ENCODE assay signal across 12 cellular contexts in the genomic region with DNA sequence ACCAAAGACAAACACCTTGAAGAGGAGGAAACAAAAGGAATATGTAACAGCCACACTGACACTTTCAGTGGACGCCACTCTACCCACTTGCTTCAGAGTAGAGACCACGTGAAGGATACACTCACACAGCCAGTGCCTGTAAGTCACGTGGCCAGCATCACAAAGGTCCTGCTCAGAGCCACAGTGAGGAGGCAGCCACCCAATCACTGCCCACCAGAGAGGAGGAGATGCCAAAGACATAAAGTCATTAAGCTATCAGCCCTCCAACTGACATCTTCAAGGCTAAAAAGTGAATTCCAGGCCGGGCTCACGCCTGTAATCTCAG. TPM values are rescaled to one million over a fixed set of nuclear protein-coding genes. Genes with fewer than 3 reads are reported as not detected.
DNase-seq lines count a peak whose midpoint lies in the region; ATAC-seq lines count a peak whose summit lies in the region.
"Had no signal": no experiment of that assay in that cellular context is flagged by ENCODE, and none has a peak within 500 bp of the region (broad histone marks: within the 10 kb centered on the region; RNA-seq: fewer than 3 reads in every experiment).

No MANE protein-coding gene starts in this region.

- POLR2A ChIA-PET in activated naive CD8-positive, alpha-beta T cell treated with anti-CD3 and anti-CD28 coated beads, Interleukin-2, amount 10 ng/mL, durations not matched to agents 7 days and 5 days (lab: Charles Lee) = interaction anchor here (0.7 to 1.3 kb wide), 3 partner anchors 17 to 130 kb away, joined by 3 to 4 read pairs (median 3); partner anchors contain the start of gene SLC37A3

- peak overlapping the region; percentile 90 for H3K27ac Mint-ChIP-seq in activated naive CD8-positive, alpha-beta T cell treated with anti-CD3 and anti-CD28 coated beads, Interleukin-2, amount 10 ng/mL, durations not matched to agents 7 days and 5 days

- H3K27me3 Mint-ChIP-seq in activated naive CD8-positive, alpha-beta T cell treated with anti-CD3 and anti-CD28 coated beads, Interleukin-2, amount 10 ng/mL, durations not matched to agents 7 days and 5 days = no peaks in the 10 kb centered on the region

- DNase-seq in activated T-cell treated with anti-CD3 and anti-CD28 coated beads for 48 hours (ENCODE audit: low read depth) = peak; percentile 10
- no peak for DNase-seq in activated T-cell treated with anti-CD3 and anti-CD28 coated beads, Interleukin-2, amount 50 U/mL, for 1 hour
- DNase-seq in NCI-H226 = peak; percentile 56
- DNase-seq in activated naive CD8-positive, alpha-beta T cell treated with anti-CD3 and anti-CD28 coated beads, Interleukin-2, amount 10 ng/mL, durations not matched to agents 7 days and 5 days = no peak
- DNase-seq in stimulated activated CD8-positive, alpha-beta memory T cell treated with anti-CD3 and anti-CD28 coated beads, Interleukin-4, amount 100 ng/mL, for 48 hours = peak; percentile 57
- DNase-seq in HT-29 (ENCODE audit: low spot score) = no peak
- no peak for DNase-seq in NCI-H187 treated with DMSO at 0.1 percent for 48 hours (lab: John Stamatoyannopoulos, UW)
- no peak for DNase-seq in GOT3 (lab: John Stamatoyannopoulos, UW)
- DNase-seq: foreskin keratinocyte, left ventricle myocardium superior, SHP77 had no signal

- peak; percentile 51 for ATAC-seq in activated naive CD8-positive, alpha-beta T cell treated with anti-CD3 and anti-CD28 coated beads, Interleukin-2, amount 10 ng/mL, durations not matched to agents 7 days and 5 days (ENCODE audit: low read depth)
- ATAC-seq: foreskin keratinocyte, HepG2, left ventricle myocardium superior had no signal

- H3K4me3 Mint-ChIP-seq in activated naive CD8-positive, alpha-beta T cell treated with anti-CD3 and anti-CD28 coated beads, Interleukin-2, amount 10 ng/mL, durations not matched to agents 7 days and 5 days = peak overlapping the region; percentile 53

- peaks cover 18% of the 10 kb centered on the region for H3K4me1 Mint-ChIP-seq in activated naive CD8-positive, alpha-beta T cell treated with anti-CD3 and anti-CD28 coated beads, Interleukin-2, amount 10 ng/mL, durations not matched to agents 7 days and 5 days

- H3K36me3 Mint-ChIP-seq in activated naive CD8-positive, alpha-beta T cell treated with anti-CD3 and anti-CD28 coated beads, Interleukin-2, amount 10 ng/mL, durations not matched to agents 7 days and 5 days = peaks cover 24% of the 10 kb centered on the region

- H3K9me3 Mint-ChIP-seq in activated naive CD8-positive, alpha-beta T cell treated with anti-CD3 and anti-CD28 coated beads, Interleukin-2, amount 10 ng/mL, durations not matched to agents 7 days and 5 days = no peaks in the 10 kb centered on the region

RNA-seq across cellular contexts. Expression of gene SLC37A3, which starts 39.6 kb away (rescaled TPM):
- total RNA-seq in activated naive CD8-positive, alpha-beta T cell treated with anti-CD3 and anti-CD28 coated beads, Interleukin-2, amount 10 ng/mL, durations not matched to agents 7 days and 5 days = 10 to 100 TPM; 33.6 to 37.7 TPM
- 22.0 and 30.4 TPM in 2 replicates for total RNA-seq in HT-29 (2014; rRNA removed; shearing (Covaris generic))

RNA-seq across cellular contexts. Expression of gene RAB19, which starts 45.1 kb away (rescaled TPM):
- 1 to 10 TPM; 8.1 to 9.1 TPM for total RNA-seq in activated naive CD8-positive, alpha-beta T cell treated with anti-CD3 and anti-CD28 coated beads, Interleukin-2, amount 10 ng/mL, durations not matched to agents 7 days and 5 days
- total RNA-seq in HT-29 (2014; rRNA removed; shearing (Covaris generic)) = 2.0 and 5.3 TPM in 2 replicates
- total RNA-seq: left ventricle myocardium superior had no signal

Comparison
In these comparisons a context has a peak if more than half of its experiments do, and no peak if none do; other contexts are left out.
1. DNase-seq: peak in activated T-cell treated with anti-CD3 and anti-CD28 coated beads for 48 hours (single experiment), NCI-H226 (single experiment) and stimulated activated CD8-positive, alpha-beta memory T cell treated with anti-CD3 and anti-CD28 coated beads, Interleukin-4, amount 100 ng/mL, for 48 hours (single experiment); none in activated T-cell treated with anti-CD3 and anti-CD28 coated beads, Interleukin-2, amount 50 U/mL, for 1 hour (single experiment), activated naive CD8-positive, alpha-beta T cell treated with anti-CD3 and anti-CD28 coated beads, Interleukin-2, amount 10 ng/mL, durations not matched to agents 7 days and 5 days (single experiment), HT-29 (single experiment), NCI-H187 treated with DMSO at 0.1 percent for 48 hours (single experiment) and GOT3 (single experiment).